ENCODE assay signal across 12 cellular contexts in the genomic region with DNA sequence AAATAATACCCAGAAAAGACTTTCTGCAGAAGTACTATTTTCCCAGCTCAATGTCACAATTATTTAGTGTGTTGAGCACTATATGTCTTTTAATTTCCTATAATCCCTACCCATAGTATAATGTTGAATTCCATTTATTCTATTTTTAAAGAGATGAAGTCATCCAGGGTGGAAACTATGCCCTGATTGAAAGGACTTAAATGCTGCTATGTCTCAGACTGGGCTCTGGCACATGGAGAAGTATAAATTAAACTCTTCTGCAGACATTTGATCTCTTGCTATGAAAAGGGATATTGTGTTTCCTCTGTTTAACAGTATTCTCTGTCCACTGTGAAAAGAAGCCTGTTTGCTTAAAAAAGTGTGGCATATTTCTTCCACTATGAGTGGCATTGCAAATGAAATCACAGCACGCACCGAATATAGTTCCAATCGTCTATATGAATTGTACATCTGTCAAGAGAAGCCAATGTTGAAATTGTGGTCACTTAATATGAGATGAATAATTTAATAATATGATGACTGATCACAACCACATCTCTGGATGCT.
"Had no signal": no experiment of that assay in that cellular context is flagged by ENCODE, and none has a peak within 500 bp of the region (broad histone marks: within the 10 kb centered on the region; RNA-seq: fewer than 3 reads in every experiment).

No MANE protein-coding gene starts in this region.

- ATAC-seq: stimulated activated naive B cell treated with anti-CD40 and anti-IgM and Interleukin-4, amounts not matched to agents 10 μg/mL and 1 μg/mL and 100 μg/mL, for 72 hours had no signal

- FAIRE-seq: kidney had no signal

- DNase-seq: activated CD4-positive, CD25-positive, alpha-beta regulatory T cell treated with anti-CD3 and anti-CD28 coated beads, Interleukin-2, amount 50 U/mL, for 72 hours; activated naive CD4-positive, alpha-beta T cell treated with anti-CD3 and anti-CD28 coated beads, Interleukin-2, amount 50 U/mL, for 16 hours; activated T-cell treated with anti-CD3 and anti-CD28 coated beads, Interleukin-2, amount 50 U/mL, for 1 hour; adrenal gland; dorsolateral prefrontal cortex; erythroblast; hypothalamus; kidney; mesendoderm; stimulated activated CD4-positive, alpha-beta T cell treated with anti-CD3 and anti-CD28 coated beads, Interleukin-2, amount 100 ng/mL, for 48 hours; stimulated activated naive B cell treated with anti-CD40 and anti-IgM and Interleukin-4, amounts not matched to agents 10 μg/mL and 1 μg/mL and 100 μg/mL, for 72 hours; tibial artery had no signal
